19 cellular contexts compared by ENCODE assay signal in genomic region chr15:87031545-87032230, GRCh38.
"Had no signal": no experiment of that assay in that cellular context is flagged by ENCODE, and none has a peak within 500 bp of the region (broad histone marks: within the 10 kb centered on the region; RNA-seq: fewer than 3 reads in every experiment).

No MANE protein-coding gene starts in this region.

- H3K4me1 ChIP-seq: body of pancreas, right atrium auricular region, upper lobe of left lung had no signal

- ATAC-seq: activated CD8-positive, alpha-beta T cell treated with anti-CD3 and anti-CD28 coated beads, Interleukin-2, amount 10 ng/mL, durations not matched to agents 7 days and 5 days; body of pancreas; WTC11 had no signal

- H3K27me3 ChIP-seq: body of pancreas, right atrium auricular region, upper lobe of left lung had no signal

- H3K4me3 ChIP-seq: body of pancreas, coronary artery, right atrium auricular region, skin epidermis, upper lobe of left lung had no signal

- H3K4me3 Mint-ChIP-seq: activated CD8-positive, alpha-beta T cell treated with anti-CD3 and anti-CD28 coated beads, Interleukin-2, amount 10 ng/mL, durations not matched to agents 7 days and 5 days; activated naive CD4-positive, alpha-beta T cell treated with anti-CD3 and anti-CD28 coated beads, Interleukin-2, amount 50 U/mL, for 24 hours; central memory CD8-positive, alpha-beta T cell; nephron; WTC11 had no signal

- H3K36me3 ChIP-seq: right atrium auricular region, upper lobe of left lung had no signal

- H3K4me1 Mint-ChIP-seq: activated naive CD4-positive, alpha-beta T cell treated with anti-CD3 and anti-CD28 coated beads, Interleukin-2, amount 50 U/mL, for 24 hours; central memory CD8-positive, alpha-beta T cell; nephron; WTC11 had no signal

- DNase-seq: activated CD4-positive, alpha-beta T cell treated with anti-CD3 and anti-CD28 coated beads for 4 hours; activated CD8-positive, alpha-beta memory T cell treated with anti-CD3 and anti-CD28 coated beads, Interleukin-2, amount 50 U/mL, for 4 hours; activated CD8-positive, alpha-beta T cell treated with anti-CD3 and anti-CD28 coated beads, Interleukin-2, amount 10 ng/mL, durations not matched to agents 7 days and 5 days; activated effector memory CD4-positive, alpha-beta T cell treated with anti-CD3 and anti-CD28 coated beads, Interleukin-2, amount 50 U/mL, for 16 hours; activated T-cell treated with anti-CD3 and anti-CD28 coated beads, Interleukin-2, amount 50 U/mL, for 48 hours; body of pancreas; kidney; nucleus accumbens; stimulated activated CD4-positive, alpha-beta T cell treated with anti-CD3 and anti-CD28 coated beads, Interleukin-4, amount 100 ng/mL, for 24 hours; stimulated activated naive CD4-positive, alpha-beta T cell; T-helper 2 cell; upper lobe of left lung had no signal

- H3K9me3 Mint-ChIP-seq: central memory CD8-positive, alpha-beta T cell; nephron had no signal

- H3K27ac Mint-ChIP-seq: activated CD8-positive, alpha-beta T cell treated with anti-CD3 and anti-CD28 coated beads, Interleukin-2, amount 10 ng/mL, durations not matched to agents 7 days and 5 days; activated naive CD4-positive, alpha-beta T cell treated with anti-CD3 and anti-CD28 coated beads, Interleukin-2, amount 50 U/mL, for 24 hours; nephron; WTC11 had no signal

- H3K9me3 ChIP-seq: body of pancreas had no signal

- H3K36me3 Mint-ChIP-seq: activated naive CD4-positive, alpha-beta T cell treated with anti-CD3 and anti-CD28 coated beads, Interleukin-2, amount 50 U/mL, for 24 hours had no signal

- H3K27ac ChIP-seq: body of pancreas, coronary artery, right atrium auricular region, upper lobe of left lung had no signal
